In the genomic region with DNA sequence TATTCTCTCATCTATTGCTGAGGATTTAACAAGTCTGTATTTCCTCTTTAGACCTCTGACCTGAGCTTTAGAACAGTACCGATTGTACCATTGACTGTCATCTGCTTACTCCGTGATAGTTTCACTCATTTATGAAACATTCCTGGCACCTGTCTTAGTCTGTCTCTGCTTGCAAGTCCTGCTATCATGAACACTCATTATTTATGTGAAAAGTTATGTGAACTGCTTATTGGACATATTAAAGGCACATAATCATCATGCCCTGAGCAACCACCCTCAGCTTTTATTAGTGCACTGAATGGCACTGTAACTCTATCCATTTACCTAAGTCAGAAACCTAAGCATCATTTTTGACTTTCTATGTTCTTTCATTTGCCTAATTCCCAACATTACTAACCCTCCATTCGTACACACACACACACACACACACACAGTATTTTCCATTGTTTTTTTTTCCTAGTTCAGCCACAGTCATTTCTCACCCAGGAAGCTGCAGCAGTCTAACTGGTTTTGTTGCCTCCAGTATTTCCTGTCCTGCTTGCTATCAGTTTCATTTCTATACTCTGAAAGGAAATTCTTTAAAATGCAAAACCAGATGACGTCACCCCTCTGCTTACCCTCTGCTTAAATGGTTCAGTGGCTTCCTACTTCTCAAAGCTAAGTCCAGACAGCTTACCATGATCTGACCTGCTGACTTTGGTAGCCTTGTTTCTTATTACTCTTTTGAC, we compare ENCODE assay signal across 8 cellular contexts.
DNase-seq lines count a peak whose midpoint lies in the region; ATAC-seq, FAIRE-seq and TF ChIP-seq lines count a peak whose summit lies in the region.

No MANE protein-coding gene starts in this region.

- ATAC-seq in HG03354 (IDR thresholded peaks at IDR 0.05; ENCODE audit: poor library complexity, severe bottlenecking, unreplicated experiment) = peak; percentile 99

- no peak overlapping the region for H2AFZ ChIP-seq in keratinocyte (ENCODE audit: control insufficient read depth, low read length)

- DNase-seq in GM19240 (ENCODE audit: insufficient read length, low spot score) = peak; percentile 52
- DNase-seq in RCC 7860 (ENCODE audit: low spot score) = peak; percentile 80
- DNase-seq in adipocyte (ENCODE audit: low read depth) = peak; percentile 85
- peak; percentile 54 for DNase-seq in keratinocyte (ENCODE audit: low read depth, low spot score)
- peak; percentile 8 to 36 for DNase-seq in stimulated activated CD4-positive, alpha-beta T cell treated with anti-CD3 and anti-CD28 coated beads, Interleukin-4, amount 100 ng/mL, for 48 hours (ENCODE audit: low read depth in 2 of 2)
- DNase-seq in GOT3 (lab: John Stamatoyannopoulos, UW) = no peak

- no peak for TF ChIP-seq CTCF in keratinocyte (optimal IDR thresholded peaks at IDR 0.05 in 1 of 3, IDR thresholded peaks at IDR 0.05 in 1 of 3, conservative IDR thresholded peaks at IDR 0.05 in 1 of 3; ENCODE audit: extremely low read depth in 1 of 3, insufficient read depth in 2 of 3, low read length in 3 of 3)

- H3K9me1 ChIP-seq in keratinocyte (ENCODE audit: control insufficient read depth, extremely low read depth, insufficient read depth, low read length) = no peaks in the 10 kb centered on the region

- dilution Hi-C loops in keratinocyte (cut with MboI; ENCODE audit: extremely low pct_ligation_motif_present, low sequenced_read_pairs) = no loop called here

- no peaks in the 10 kb centered on the region for H3K9me3 ChIP-seq in BLaER1 treated with 17β-estradiol and CSF1 and Interleukin-3, amounts not matched to agents 10 nM and 100 nM (replicated peaks in 1 of 11)
- H3K9me3 ChIP-seq in adipocyte (ENCODE audit: control insufficient read depth, low read length) (no peaks in the 10 kb centered on the region), keratinocyte (ENCODE audit: control insufficient read depth, low read depth, low read length) (no peaks in the 10 kb centered on the region)

- H3K4me3 ChIP-seq in BLaER1 treated with 17β-estradiol and CSF1 and Interleukin-3, amounts not matched to agents 10 nM and 100 nM = peak overlapping the region in 5 of 10 experiments; percentile 30 to 45 (median 34); a peak in 8 of 20 replicates
- H3K4me3 ChIP-seq in adipocyte (ENCODE audit: low read length) (no peak overlapping the region), keratinocyte (ENCODE audit: control insufficient read depth in 2 of 3, extremely low read depth in 1 of 3, insufficient read depth in 2 of 3, low read depth in 1 of 3, low read length in 3 of 3) (peak overlapping the region in 2 of 3 experiments; percentile 2 to 23)

- peaks cover 27 to 42% (median 31%) of the 10 kb centered on the region in 10 experiments for H3K4me1 ChIP-seq in BLaER1 treated with 17β-estradiol and CSF1 and Interleukin-3, amounts not matched to agents 10 nM and 100 nM
- H3K4me1 ChIP-seq in adipocyte (ENCODE audit: control insufficient read depth, insufficient read depth, low read length) (peaks cover 29% of the 10 kb centered on the region), keratinocyte (ENCODE audit: control insufficient read depth, extremely low read depth, insufficient read depth, low read length) (peaks cover 37% of the 10 kb centered on the region)

- H3K36me3 ChIP-seq in BLaER1 treated with 17β-estradiol and CSF1 and Interleukin-3, amounts not matched to agents 10 nM and 100 nM = peaks cover 22 to 55% (median 34%) of the 10 kb centered on the region in 11 experiments; a peak in 20 of 22 replicates
- H3K36me3 ChIP-seq in adipocyte (ENCODE audit: control insufficient read depth, insufficient read depth, low read length, severe bottlenecking) (no peaks in the 10 kb centered on the region), keratinocyte (ENCODE audit: control insufficient read depth in 2 of 2, extremely low read depth in 1 of 2, insufficient read depth in 2 of 2, low read length in 2 of 2) (peaks cover 2 to 15% of the 10 kb centered on the region in 2 experiments)

- peak overlapping the region; percentile 23 to 63 (median 52); a peak in 20 of 22 replicates for H3K9ac ChIP-seq in BLaER1 treated with 17β-estradiol and CSF1 and Interleukin-3, amounts not matched to agents 10 nM and 100 nM
- H3K9ac ChIP-seq in adipocyte (ENCODE audit: low read length) (no peak overlapping the region), keratinocyte (ENCODE audit: control insufficient read depth, extremely low read depth, insufficient read depth, low read length) (peak overlapping the region; percentile 57)

- H3K27ac ChIP-seq in BLaER1 treated with 17β-estradiol and CSF1 and Interleukin-3, amounts not matched to agents 10 nM and 100 nM = peak overlapping the region; percentile 53 to 78 (median 67); a peak in 21 of 22 replicates
- H3K27ac ChIP-seq in keratinocyte (ENCODE audit: control insufficient read depth, insufficient read depth, low read length) = peak overlapping the region; percentile 79

- peak overlapping the region; percentile 67 to 95 (median 84) for H3K4me2 ChIP-seq in BLaER1 treated with 17β-estradiol and CSF1 and Interleukin-3, amounts not matched to agents 10 nM and 100 nM
- H3K4me2 ChIP-seq in keratinocyte (ENCODE audit: control insufficient read depth, extremely low read depth, insufficient read depth, low read depth, low read length) = peak overlapping the region; percentile 79

- H3K27me3 ChIP-seq in BLaER1 treated with 17β-estradiol and CSF1 and Interleukin-3, amounts not matched to agents 10 nM and 100 nM = no peaks in the 10 kb centered on the region
- H3K27me3 ChIP-seq in adipocyte (replicated peaks; ENCODE audit: control insufficient read depth, insufficient read depth, low read length) (no peaks in the 10 kb centered on the region), keratinocyte (ENCODE audit: control insufficient read depth, extremely low read depth, insufficient read depth, low read length) (no peaks in the 10 kb centered on the region)

- H3K79me2 ChIP-seq in keratinocyte (ENCODE audit: control insufficient read depth, insufficient read depth, low read length) = peaks cover 57% of the 10 kb centered on the region

- FAIRE-seq in RCC 7860 (lab: Jason Lieb, UNC) (peak; percentile 90), keratinocyte (lab: Jason Lieb, UNC) (peak; percentile 99)

- peaks cover 0 to 11% (median 1%) of the 10 kb centered on the region in 11 experiments; a peak in 7 of 22 replicates for H4K20me1 ChIP-seq in BLaER1 treated with 17β-estradiol and CSF1 and Interleukin-3, amounts not matched to agents 10 nM and 100 nM
- no peaks in the 10 kb centered on the region for H4K20me1 ChIP-seq in keratinocyte (ENCODE audit: control insufficient read depth, extremely low read depth, insufficient read depth, low read length)
